Comparison of ENCODE assay signal across 9 cellular contexts in the genomic region with DNA sequence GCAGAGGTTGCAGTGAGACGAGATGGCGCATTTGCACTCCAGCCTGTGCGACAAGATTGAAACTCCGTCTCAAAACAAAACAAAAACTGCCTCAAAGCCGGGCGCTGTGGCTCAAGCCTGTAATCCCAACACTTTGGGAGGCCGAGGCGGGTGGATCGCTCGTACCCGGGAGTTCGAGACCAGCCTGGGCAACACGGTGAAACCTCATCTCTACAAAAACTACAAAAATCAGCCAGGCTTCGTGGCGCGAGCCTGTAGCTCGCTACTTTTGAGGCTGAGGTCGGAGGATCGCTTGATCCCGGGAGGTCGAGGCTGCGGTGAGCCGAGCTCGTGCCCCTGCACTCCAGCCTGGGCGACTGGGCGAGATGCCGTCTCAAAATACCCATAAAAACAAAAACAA. TPM values are rescaled to one million over a fixed set of nuclear protein-coding genes. Genes with fewer than 3 reads are reported as not detected.
DNase-seq lines count a peak whose midpoint lies in the region; ATAC-seq, FAIRE-seq and TF ChIP-seq lines count a peak whose summit lies in the region.
"Had no signal": no experiment of that assay in that cellular context is flagged by ENCODE, and none has a peak within 500 bp of the region (broad histone marks: within the 10 kb centered on the region; RNA-seq: fewer than 3 reads in every experiment).

No MANE protein-coding gene starts in this region.

- H2BK5ac ChIP-seq in mesendoderm (ENCODE audit: low read length), result no peak overlapping the region

- intact Hi-C loops in heart left ventricle (cut with DNase I) (loop anchor here in 8 of 10 donors (2.0 to 10.0 kb wide), 6 partner anchors 79 to 569 kb away; partner anchors contain the start of genes HEXB (in 2 of the 8) and HMGCR (in 1 of the 8)), left cardiac atrium (cut with DNase I) (loop anchor here (2.0 to 10.0 kb wide), 2 partner anchors 149 to 153 kb away; no protein-coding TSS in a partner anchor), K562 (cut with micrococcal nuclease) (loop anchor here (1.0 to 5.0 kb wide), 2 partner anchors 137 to 151 kb away; no protein-coding TSS in a partner anchor), upper lobe of right lung (cut with DNase I) (no loop called here)

- no peak overlapping the region for H3K18ac ChIP-seq in mesendoderm (ENCODE audit: low read length)

- H4K8ac ChIP-seq in mesendoderm (ENCODE audit: low read depth, low read length), result no peak overlapping the region

- POLR2A ChIA-PET in K562 (lab: Yijun Ruan, JAX), result interaction anchor here (0.7 to 1.5 kb wide), 3 partner anchors 11 to 70 kb away, joined by 3 to 5 read pairs (median 5); no protein-coding TSS in a partner anchor

- in situ Hi-C loops in K562 (cut with MboI), result no loop called here

- peak overlapping the region; percentile 80 for H3K56ac ChIP-seq in mesendoderm (ENCODE audit: low read length)

- H3K79me2 ChIP-seq in K562 (ENCODE audit: control insufficient read depth, insufficient read depth, low read length) (peaks cover 55% of the 10 kb centered on the region), mesendoderm (ENCODE audit: control insufficient read depth, insufficient read depth, low read length) (peaks cover 23% of the 10 kb centered on the region)

- FAIRE-seq in K562 (lab: Jason Lieb, UNC), result no peak

- H3K4me2 ChIP-seq in K562 (ENCODE audit: insufficient read depth, low read length), result peak overlapping the region; percentile 93
- H3K4me2 ChIP-seq in mesendoderm (ENCODE audit: low read length), result peak overlapping the region; percentile 55

- no peak for DNase-seq in heart left ventricle
- DNase-seq in left cardiac atrium, result no peak
- DNase-seq in K562 (ENCODE audit: extremely low read depth in 1 of 4, low spot score in 3 of 4), result no peak
- DNase-seq in mesendoderm, result no peak
- DNase-seq in upper lobe of right lung, result no peak
- DNase-seq in putamen (ENCODE audit: low spot score), result no peak
- no peak for DNase-seq in NCI-H345 (lab: John Stamatoyannopoulos, UW)
- DNase-seq: stimulated activated CD8-positive, alpha-beta memory T cell treated with anti-CD3 and anti-CD28 coated beads, Interleukin-4, amount 100 ng/mL, for 48 hours had no signal

- H2BK15ac ChIP-seq in mesendoderm (replicated peaks; ENCODE audit: low read depth), result no peak overlapping the region

- no peak for TF ChIP-seq EP300 in K562 (IDR thresholded peaks at IDR 0.05; ENCODE audit: low read length)

- H3K4me3 ChIP-seq in heart left ventricle (peak overlapping the region in 11 of 12 donors; percentile 67 to 96 (median 93)), K562 (peak overlapping the region; percentile 87), mesendoderm (ENCODE audit: low read length) (no peak overlapping the region), upper lobe of right lung (peak overlapping the region; percentile 95)

- WGBS in heart left ventricle, 4 donors, result 66 to 78% (median 70%) methylated on average over 27 of the region's 27 CpGs
- 58% methylated on average over 26 of the region's 27 CpGs for WGBS in K562 (ENCODE audit: insufficient coverage, low coverage, missing lambda C conversion rate)
- WGBS in mesendoderm (ENCODE audit: extremely low coverage, insufficient coverage, low lambda C conversion rate), result no CpG with 5 or more reads among the region's 27 CpGs

- no peak for TF ChIP-seq CTCF in heart left ventricle (IDR thresholded peaks at IDR 0.05)
- TF ChIP-seq CTCF in K562 (IDR thresholded peaks at IDR 0.05 in 2 of 3, conservative IDR thresholded peaks at IDR 0.05 in 1 of 3; ENCODE audit: insufficient read depth in 2 of 3, low read depth in 1 of 3, low read length in 3 of 3), result no peak
- no peak for TF ChIP-seq CTCF in upper lobe of right lung (IDR thresholded peaks at IDR 0.05)

- no peak overlapping the region for H2BK120ac ChIP-seq in mesendoderm (ENCODE audit: low read depth, low read length)

- TF ChIP-seq RAD21 in K562 (CRISPR knock-in tag; conservative IDR thresholded peaks at IDR 0.05 in 1 of 2, IDR thresholded peaks at IDR 0.05 in 1 of 2), result no peak

- no peaks in the 10 kb centered on the region for H3K27me3 ChIP-seq in heart left ventricle
- no peaks in the 10 kb centered on the region for H3K27me3 ChIP-seq in K562 (ENCODE audit: control insufficient read depth in 2 of 2, insufficient read depth in 2 of 2, low read length in 2 of 2)
- H3K27me3 ChIP-seq in mesendoderm (ENCODE audit: insufficient read depth, low read length, poor library complexity), result no peaks in the 10 kb centered on the region
- no peaks in the 10 kb centered on the region for H3K27me3 ChIP-seq in upper lobe of right lung

- H3K79me1 ChIP-seq in mesendoderm (ENCODE audit: low read length), result peaks cover 7% of the 10 kb centered on the region

- ATAC-seq in heart left ventricle (no peak), left cardiac atrium (no peak), K562 (no peak), upper lobe of right lung (no peak), HG03460 (IDR thresholded peaks at IDR 0.05; ENCODE audit: unreplicated experiment) (no peak)

- CTCF ChIA-PET in K562 (lab: Yijun Ruan, JAX; ENCODE audit: low intra/inter-chr PET ratio), result interaction anchor here (1.9 kb wide), 1 partner anchor 154 kb away, joined by 6 read pairs; no protein-coding TSS in a partner anchor

- H4K20me1 ChIP-seq in K562 (replicated peaks; ENCODE audit: control insufficient read depth, insufficient read depth, low read length), result peaks cover 6% of the 10 kb centered on the region; the same call in 1 of the 2 replicates

- peak overlapping the region; percentile 85 to 90 for H3K9ac ChIP-seq in K562 (ENCODE audit: insufficient read depth in 1 of 2, low read depth in 2 of 2, low read length in 2 of 2)
- peak overlapping the region; percentile 90 for H3K9ac ChIP-seq in mesendoderm (ENCODE audit: low read length)

- H3K36me3 ChIP-seq in heart left ventricle (peaks cover 0 to 53% (median 48%) of the 10 kb centered on the region in 9 donors), K562 (ENCODE audit: control insufficient read depth, insufficient read depth, low read length) (peaks cover 69% of the 10 kb centered on the region), mesendoderm (ENCODE audit: control insufficient read depth, insufficient read depth, low read length) (no peaks in the 10 kb centered on the region), upper lobe of right lung (peaks cover 53% of the 10 kb centered on the region)

- H3K9me1 ChIP-seq in K562 (ENCODE audit: control insufficient read depth, insufficient read depth, low read length), result no peaks in the 10 kb centered on the region

- no peak for TF ChIP-seq POLR2A in heart left ventricle (IDR thresholded peaks at IDR 0.05)
- no peak for TF ChIP-seq POLR2A in K562 (conservative IDR thresholded peaks at IDR 0.05)

- H4K5ac ChIP-seq in mesendoderm (ENCODE audit: low read length), result no peak overlapping the region

- H3K9me3 ChIP-seq in heart left ventricle (no peaks in the 10 kb centered on the region), K562 (replicated peaks; ENCODE audit: control insufficient read depth, insufficient read depth, low read depth, low read length) (no peaks in the 10 kb centered on the region), upper lobe of right lung (no peaks in the 10 kb centered on the region)

- peak overlapping the region; percentile 98; the same call in 1 of the 2 replicates for H2AFZ ChIP-seq in K562 (ENCODE audit: low read depth, low read length)

- H3K23ac ChIP-seq in mesendoderm (ENCODE audit: low read length), result no peak overlapping the region

- BruUV-seq in K562 (replicated peaks; lab: Mats Ljungman, UMichigan), result no TSS peak

- H2AK5ac ChIP-seq in mesendoderm (ENCODE audit: low read length), result no peak overlapping the region

- H3K27ac ChIP-seq in heart left ventricle, result peak overlapping the region in 3 of 12 donors; percentile 85 to 86 (median 85)
- no peak overlapping the region; the same call in 2 of the 3 replicates for H3K27ac ChIP-seq in K562 (ENCODE audit: extremely low read depth, low read depth, low read length)
- peak overlapping the region; percentile 26 for H3K27ac ChIP-seq in mesendoderm (ENCODE audit: low read depth, low read length)
- H3K27ac ChIP-seq in upper lobe of right lung, result peak overlapping the region; percentile 86

- peak overlapping the region; percentile 62 for H3K4ac ChIP-seq in mesendoderm (ENCODE audit: low read depth, low read length)

- H3K4me1 ChIP-seq in heart left ventricle (peaks cover 0 to 43% (median 28%) of the 10 kb centered on the region in 12 donors), K562 (replicated peaks in 1 of 2; ENCODE audit: control insufficient read depth in 2 of 2, insufficient read depth in 2 of 2, low read length in 2 of 2) (peaks cover 8 to 12% of the 10 kb centered on the region in 2 experiments; a peak in 4 of 5 replicates), mesendoderm (ENCODE audit: control insufficient read depth, low read depth, low read length) (peaks cover 5% of the 10 kb centered on the region), upper lobe of right lung (peaks cover 21% of the 10 kb centered on the region)

RNA-seq across cellular contexts. Expression of gene GFM2, which starts 1.0 kb away (rescaled TPM):
- total RNA-seq in heart left ventricle (10 to 100 TPM; 26.3 to 54.9 (median 46.1) TPM), left cardiac atrium (10 to 100 TPM; 24.8 to 27.8 TPM), K562 (2014; rRNA removed) (45.8 and 49.0 TPM in 2 replicates), K562 (2014; rRNA removed; fragmentation: Illumina TruSeq; extraction: Trizol) (54.2 and 59.7 TPM in 2 replicates), K562 (2015; rRNA removed; fragmentation: Illumina TruSeq; extraction: Trizol) (46.7 and 52.9 TPM in 2 replicates), K562 (2021) (39.0 and 42.3 TPM in 2 replicates), upper lobe of right lung (16.8 TPM)
- polyA plus RNA-seq in heart left ventricle (10 to 100 TPM; 29.1 to 39.9 TPM), K562 (2011; rRNA removed) (62.7 and 78.2 TPM in 2 replicates), K562 (2014; fragmentation: Illumina TruSeq; extraction: Trizol) (45.3 and 52.5 TPM in 2 replicates), K562 (2014; fragmentation: Nextera tagmentation; extraction: Ambion mirVana) (10 to 100 TPM; 32.8 to 74.3 TPM), K562 (2014; rRNA removed) (44.9 and 54.0 TPM in 2 replicates)
- total RNA-seq in K562 (2011; cell fraction: chromatin; rRNA removed; ENCODE audit: low replicate concordance), result 29.7 and 79.4 TPM in 2 replicates
- 20.7 and 24.3 TPM in 2 replicates for total RNA-seq in K562 (2011; cell fraction: nucleolus; rRNA removed)
- total RNA-seq in K562 (2011; cell fraction: nucleoplasm; rRNA removed), result 28.7 and 32.6 TPM in 2 replicates
- polyA plus RNA-seq in K562 (2011; cell fraction: cytosol; rRNA removed), result 18.1 and 35.5 TPM in 2 replicates
- 61.7 and 103 TPM in 2 replicates for polyA plus RNA-seq in K562 (2011; cell fraction: nucleus; rRNA removed)
- 26.8 and 27.7 TPM in 2 replicates for polyA plus RNA-seq in K562 (2012)
- polyA minus RNA-seq in K562 (2011; rRNA and poly(A)+ RNA removed), result 93.2 and 99.3 TPM in 2 replicates
- 25.5 and 29.1 TPM in 2 replicates for polyA minus RNA-seq in K562 (2011; cell fraction: cytosol; rRNA and poly(A)+ RNA removed)
- polyA minus RNA-seq in K562 (2011; cell fraction: nucleus; rRNA and poly(A)+ RNA removed), result 40.1 and 86.1 TPM in 2 replicates
- polyA plus RNA-seq in mesendoderm (2013, experiment 1 of 2), result 15.8 TPM
- polyA plus RNA-seq in mesendoderm (2013, experiment 2 of 2), result 16.0 TPM

RNA-seq across cellular contexts. Expression of gene NSA2, which starts 1.1 kb away (rescaled TPM):
- total RNA-seq in heart left ventricle (10 to 100 TPM; 33.2 to 77.0 (median 43.8) TPM), left cardiac atrium (10 to 100 TPM; 42.1 to 71.8 TPM), K562 (2014; rRNA removed) (159 and 238 TPM in 2 replicates), K562 (2014; rRNA removed; fragmentation: Illumina TruSeq; extraction: Trizol) (183 and 199 TPM in 2 replicates), K562 (2015; rRNA removed; fragmentation: Illumina TruSeq; extraction: Trizol) (200 and 220 TPM in 2 replicates), K562 (2021) (77.8 and 88.5 TPM in 2 replicates), upper lobe of right lung (50.8 TPM)
- polyA plus RNA-seq in heart left ventricle (100 to 1,000 TPM in 1 of 2 donors, 10 to 100 TPM in 1; 39.8 to 114 TPM), K562 (2011; rRNA removed) (64.9 and 80.5 TPM in 2 replicates), K562 (2014; fragmentation: Illumina TruSeq; extraction: Trizol) (167 and 246 TPM in 2 replicates), K562 (2014; fragmentation: Nextera tagmentation; extraction: Ambion mirVana) (10 to 100 TPM; 60.2 to 67.6 TPM), K562 (2014; rRNA removed) (212 and 245 TPM in 2 replicates)
- total RNA-seq in K562 (2011; cell fraction: chromatin; rRNA removed; ENCODE audit: low replicate concordance), result 14.8 and 46.0 TPM in 2 replicates
- 10.8 and 12.2 TPM in 2 replicates for total RNA-seq in K562 (2011; cell fraction: nucleolus; rRNA removed)
- total RNA-seq in K562 (2011; cell fraction: nucleoplasm; rRNA removed), result 22.1 and 23.6 TPM in 2 replicates
- polyA plus RNA-seq in K562 (2011; cell fraction: cytosol; rRNA removed), result 7.5 and 23.4 TPM in 2 replicates
- 11.5 and 15.7 TPM in 2 replicates for polyA plus RNA-seq in K562 (2011; cell fraction: nucleus; rRNA removed)
- polyA plus RNA-seq in K562 (2012), result 62.1 and 91.9 TPM in 2 replicates
- 46.7 and 46.8 TPM in 2 replicates for polyA minus RNA-seq in K562 (2011; rRNA and poly(A)+ RNA removed)
- polyA minus RNA-seq in K562 (2011; cell fraction: cytosol; rRNA and poly(A)+ RNA removed), result 32.4 and 35.2 TPM in 2 replicates
- polyA minus RNA-seq in K562 (2011; cell fraction: nucleus; rRNA and poly(A)+ RNA removed), result 7.8 and 24.8 TPM in 2 replicates
- polyA plus RNA-seq in mesendoderm (2013, experiment 1 of 2), result 127 TPM
- 127 TPM for polyA plus RNA-seq in mesendoderm (2013, experiment 2 of 2)
